26 cellular contexts compared by ENCODE assay signal in genomic region chr3:102737353-102737752, GRCh38.
"Had no signal": no experiment of that assay in that cellular context is flagged by ENCODE, and none has a peak within 500 bp of the region (broad histone marks: within the 10 kb centered on the region; RNA-seq: fewer than 3 reads in every experiment).

No MANE protein-coding gene starts in this region.

- H3K9me3 Mint-ChIP-seq: natural killer cell; neural crest cell; stimulated activated effector memory CD8-positive, alpha-beta T cell treated with anti-CD3 and anti-CD28 coated beads, Interleukin-12 subunit alpha, Interleukin-12 subunit beta, amount 100 ng/mL, for 72 hours; type B pancreatic cell had no signal

- H3K36me3 Mint-ChIP-seq: natural killer cell; stimulated activated effector memory CD8-positive, alpha-beta T cell treated with anti-CD3 and anti-CD28 coated beads, Interleukin-12 subunit alpha, Interleukin-12 subunit beta, amount 100 ng/mL, for 72 hours; type B pancreatic cell had no signal

- H3K4me1 ChIP-seq: esophagus squamous epithelium, parathyroid adenoma, sigmoid colon, stomach, thyroid gland had no signal

- H3K27me3 Mint-ChIP-seq: effector memory CD8-positive, alpha-beta T cell; progenitor cell of endocrine pancreas; type B pancreatic cell had no signal

- H3K9me3 ChIP-seq: left lung, lower lobe of right lung, neutrophil, sigmoid colon, stomach, thyroid gland had no signal

- ATAC-seq: effector memory CD8-positive, alpha-beta T cell; left lung; natural killer cell; stimulated activated effector memory CD8-positive, alpha-beta T cell treated with anti-CD3 and anti-CD28 coated beads, Interleukin-12 subunit alpha, Interleukin-12 subunit beta, amount 100 ng/mL, for 72 hours had no signal

- H3K9ac ChIP-seq: parathyroid adenoma had no signal

- H3K27ac Mint-ChIP-seq: effector memory CD8-positive, alpha-beta T cell; natural killer cell; stimulated activated effector memory CD8-positive, alpha-beta T cell treated with anti-CD3 and anti-CD28 coated beads, Interleukin-12 subunit alpha, Interleukin-12 subunit beta, amount 100 ng/mL, for 72 hours; type B pancreatic cell had no signal

- DNase-seq: cerebellar nuclear complex; cortex of kidney; effector memory CD8-positive, alpha-beta T cell; erythroblast; esophagus squamous epithelium; foreskin melanocyte; glutamatergic neuron; hypothalamus; left cardiac atrium; left lung; lower lobe of right lung; natural killer cell; sigmoid colon; stimulated activated CD4-positive, alpha-beta T cell treated with anti-CD3 and anti-CD28 coated beads, Interleukin-2, amount 100 ng/mL, for 24 hours; stimulated activated CD4-positive, alpha-beta T cell treated with anti-CD3 and anti-CD28 coated beads, Interleukin-4, amount 100 ng/mL, for 24 hours; stimulated activated naive CD4-positive, alpha-beta T cell treated with Interleukin-2 at 50 U/mL for 16 hours; stomach; thyroid gland had no signal

- H3K79me2 ChIP-seq: parathyroid adenoma had no signal

- FAIRE-seq: endometrium, urothelium cell line had no signal

- H3K4me3 Mint-ChIP-seq: effector memory CD8-positive, alpha-beta T cell; natural killer cell; neural crest cell; stimulated activated effector memory CD8-positive, alpha-beta T cell treated with anti-CD3 and anti-CD28 coated beads, Interleukin-12 subunit alpha, Interleukin-12 subunit beta, amount 100 ng/mL, for 72 hours; type B pancreatic cell had no signal

- H3K27me3 ChIP-seq: esophagus squamous epithelium, left lung, neutrophil, sigmoid colon, stomach, thyroid gland had no signal

- H3K27ac ChIP-seq: esophagus squamous epithelium, left lung, lower lobe of right lung, neutrophil, parathyroid adenoma, sigmoid colon, stomach, thyroid gland had no signal

- H3K4me1 Mint-ChIP-seq: natural killer cell; neural crest cell; stimulated activated effector memory CD8-positive, alpha-beta T cell treated with anti-CD3 and anti-CD28 coated beads, Interleukin-12 subunit alpha, Interleukin-12 subunit beta, amount 100 ng/mL, for 72 hours had no signal

- H3K36me3 ChIP-seq: esophagus squamous epithelium, left lung, lower lobe of right lung, neutrophil, sigmoid colon, stomach, thyroid gland had no signal

- H3K4me3 ChIP-seq: esophagus squamous epithelium, left lung, lower lobe of right lung, sigmoid colon, stomach, thyroid gland had no signal
